ENCODE assay signal across 1 cellular context in the genomic region with DNA sequence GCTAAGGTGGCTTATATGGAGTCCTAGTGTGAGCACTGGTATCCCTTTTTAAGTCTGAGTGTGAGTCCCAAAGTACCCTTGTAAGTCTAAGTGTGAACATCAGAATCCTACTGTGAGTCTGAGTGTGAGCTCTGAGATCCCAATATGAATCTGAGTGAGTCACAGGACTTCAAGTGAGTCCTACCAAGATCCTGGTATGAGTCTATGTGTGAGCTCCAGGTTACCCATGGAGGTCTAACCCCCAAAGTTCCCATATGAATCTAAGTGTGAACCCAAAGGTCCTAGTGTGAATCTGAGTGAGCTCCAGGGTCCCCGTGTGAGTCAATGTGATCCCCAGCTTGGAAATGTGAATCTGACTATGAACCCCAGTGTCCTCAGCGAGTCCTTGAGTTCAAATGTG.
TF ChIP-seq lines count a peak whose summit lies in the region.

No MANE protein-coding gene starts in this region.

TF ChIP-seq in H1, 55 proteins besides CTCF, POLR2A, EP300 and RAD21:
- TF ChIP-seq RBBP5 (IDR thresholded peaks at IDR 0.05; ENCODE audit: borderline replicate concordance, low read depth, low read length) = no peak
- no peak for TF ChIP-seq TCF12 (IDR thresholded peaks at IDR 0.05; ENCODE audit: low read depth, low read length)
- TF ChIP-seq POU5F1 (IDR thresholded peaks at IDR 0.05; ENCODE audit: low read depth, low read length) = no peak
- no peak for TF ChIP-seq ZNF274 (IDR thresholded peaks at IDR 0.05; ENCODE audit: borderline replicate concordance, extremely low read depth, low read length)
- no peak for TF ChIP-seq SP4 (IDR thresholded peaks at IDR 0.05; ENCODE audit: low read length)
- no peak for TF ChIP-seq TAF7 (optimal IDR thresholded peaks at IDR 0.05; ENCODE audit: borderline replicate concordance, low read depth, low read length)
- no peak for TF ChIP-seq KDM1A (IDR thresholded peaks at IDR 0.05; ENCODE audit: borderline replicate concordance, low read length)
- no peak for TF ChIP-seq SAP30 (IDR thresholded peaks at IDR 0.05; ENCODE audit: insufficient read depth, insufficient replicate concordance, low read length)
- TF ChIP-seq SP2 (IDR thresholded peaks at IDR 0.05; ENCODE audit: low read length) = no peak
- TF ChIP-seq MAX (IDR thresholded peaks at IDR 0.05) = no peak
- no peak for TF ChIP-seq RNF2 (IDR thresholded peaks at IDR 0.05; ENCODE audit: borderline replicate concordance, low read depth, low read length, missing control alignments, poor library complexity, severe bottlenecking)
- no peak for TF ChIP-seq CHD2 (IDR thresholded peaks at IDR 0.05; ENCODE audit: low read length)
- TF ChIP-seq SIX5 (IDR thresholded peaks at IDR 0.05; ENCODE audit: low read depth, low read length) = no peak
- no peak for TF ChIP-seq CTBP2 (IDR thresholded peaks at IDR 0.05; ENCODE audit: borderline replicate concordance, insufficient read depth, insufficient read length, low read length)
- no peak for TF ChIP-seq MAFK (IDR thresholded peaks at IDR 0.05; ENCODE audit: low read depth, low read length)
- TF ChIP-seq, protein P1, sequence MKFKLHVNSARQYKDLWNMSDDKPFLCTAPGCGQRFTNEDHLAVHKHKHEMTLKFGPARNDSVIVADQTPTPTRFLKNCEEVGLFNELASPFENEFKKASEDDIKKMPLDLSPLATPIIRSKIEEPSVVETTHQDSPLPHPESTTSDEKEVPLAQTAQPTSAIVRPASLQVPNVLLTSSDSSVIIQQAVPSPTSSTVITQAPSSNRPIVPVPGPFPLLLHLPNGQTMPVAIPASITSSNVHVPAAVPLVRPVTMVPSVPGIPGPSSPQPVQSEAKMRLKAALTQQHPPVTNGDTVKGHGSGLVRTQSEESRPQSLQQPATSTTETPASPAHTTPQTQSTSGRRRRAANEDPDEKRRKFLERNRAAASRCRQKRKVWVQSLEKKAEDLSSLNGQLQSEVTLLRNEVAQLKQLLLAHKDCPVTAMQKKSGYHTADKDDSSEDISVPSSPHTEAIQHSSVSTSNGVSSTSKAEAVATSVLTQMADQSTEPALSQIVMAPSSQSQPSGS (IDR thresholded peaks at IDR 0.05; ENCODE audit: low read length) = no peak
- TF ChIP-seq RXRA (IDR thresholded peaks at IDR 0.05; ENCODE audit: insufficient read depth, low read depth, low read length) = no peak
